ENCODE assay signal across 8 cellular contexts in genomic region chr17:19004601-19005441, GRCh38. TPM values are rescaled to one million over a fixed set of nuclear protein-coding genes. Genes with fewer than 3 reads are reported as not detected.
A peak's percentile ranks its signal among the peaks of the same experiment; 100 is the strongest.
DNase-seq lines count a peak whose midpoint lies in the region; ATAC-seq, FAIRE-seq and TF ChIP-seq lines count a peak whose summit lies in the region.

FAM83G (minus strand) TSS chr17:19004764; CDS start chr17:19004041, 723 bp downstream.

- TF ChIP-seq CTCF in adrenal gland (IDR thresholded peaks at IDR 0.05): no peak
- TF ChIP-seq CTCF in hepatocyte (IDR thresholded peaks at IDR 0.05; ENCODE audit: poor library complexity): no peak

- peak within 1 kb of the TSS in 2 of 4 donors; percentile 43 to 89 for H3K4me3 ChIP-seq in adrenal gland
- H3K4me3 ChIP-seq in hepatocyte: peak within 1 kb of the TSS; percentile 94
- H3K4me3 ChIP-seq in small intestine (ENCODE audit: low read depth in 1 of 2, low read length in 2 of 2): peak within 1 kb of the TSS; percentile 32 to 65

- H2AFZ ChIP-seq in hepatocyte: peak within 1 kb of the TSS; percentile 63

- H3K79me2 ChIP-seq in hepatocyte: peaks cover 32% of the 10 kb centered on the region

- H3K4me1 Mint-ChIP-seq in T-cell: peaks cover 28 to 39% (median 31%) of the 10 kb centered on the region in 3 donors

- intact Hi-C loops in adrenal gland (cut with DNase I): no loop called here

- H3K27ac Mint-ChIP-seq in T-cell: peak within 1 kb of the TSS; percentile 87 to 92

- peak; percentile 65 for ATAC-seq in GM19452 (IDR thresholded peaks at IDR 0.05; ENCODE audit: unreplicated experiment)
- ATAC-seq in T-cell (replicated peaks in 1 of 4): peak; percentile 83 to 87 (median 85)
- no peak for ATAC-seq in GM21515 (IDR thresholded peaks at IDR 0.05; ENCODE audit: unreplicated experiment)

- FAIRE-seq in HTR-8/SVneo (lab: Jason Lieb, UNC): peak; percentile 99
- FAIRE-seq in small intestine (lab: Jason Lieb, UNC): no peak

- DNase-seq in CD1c-positive myeloid dendritic cell (ENCODE audit: extremely low spot score) (peak; percentile 84), HTR-8/SVneo (ENCODE audit: insufficient read length, low spot score) (peak; percentile 90), T-cell (peak; percentile 59 to 93 (median 74)), adrenal gland (peak; percentile 85 to 91 (median 88)), hepatocyte (ENCODE audit: low spot score) (peak; percentile 93), small intestine (peak; percentile 89)

- peaks cover 17% of the 10 kb centered on the region for H4K20me1 ChIP-seq in hepatocyte (ENCODE audit: insufficient read depth, poor library complexity, severe bottlenecking)

- POLR2A ChIA-PET in T-cell (lab: Charles Lee): no interaction called here

- peaks cover 5% of the 10 kb centered on the region for H3K36me3 Mint-ChIP-seq in T-cell

- peak; percentile 32 to 74 for TF ChIP-seq POLR2A in adrenal gland (IDR thresholded peaks at IDR 0.05)

- peak within 1 kb of the TSS; percentile 82 to 89 (median 83) for H3K4me3 Mint-ChIP-seq in T-cell

- no peaks in the 10 kb centered on the region for H3K27me3 Mint-ChIP-seq in T-cell

- H3K27ac ChIP-seq in adrenal gland (peak within 1 kb of the TSS in 3 of 5 donors; percentile 7 to 72 (median 55)), hepatocyte (peak within 1 kb of the TSS; percentile 98), small intestine (ENCODE audit: low read depth in 1 of 2, low read length in 1 of 2) (peak within 1 kb of the TSS; percentile 90)

- peak within 1 kb of the TSS; percentile 97 for H3K4me2 ChIP-seq in hepatocyte

- no peaks in the 10 kb centered on the region for H3K9me3 ChIP-seq in adrenal gland (replicated peaks in 1 of 3)
- H3K9me3 ChIP-seq in hepatocyte (ENCODE audit: low read depth): no peaks in the 10 kb centered on the region
- no peaks in the 10 kb centered on the region for H3K9me3 ChIP-seq in small intestine (ENCODE audit: control insufficient read depth, low read depth)

- no peaks in the 10 kb centered on the region for H3K9me3 Mint-ChIP-seq in T-cell

- CTCF ChIA-PET in T-cell (lab: Charles Lee): interaction anchor here in 1 of 2 donors (1.5 kb wide), 1 partner anchor 44 kb away, joined by 3 read pairs; no protein-coding TSS in a partner anchor

- peaks cover 12 to 13% of the 10 kb centered on the region in 2 donors for H3K4me1 ChIP-seq in adrenal gland (replicated peaks in 1 of 2)
- H3K4me1 ChIP-seq in hepatocyte (ENCODE audit: insufficient read depth): peaks cover 35% of the 10 kb centered on the region
- H3K4me1 ChIP-seq in small intestine (ENCODE audit: control insufficient read depth in 2 of 2, insufficient read depth in 1 of 2, low read depth in 1 of 2, low read length in 1 of 2): no peaks in the 10 kb centered on the region

- no peaks in the 10 kb centered on the region for H3K36me3 ChIP-seq in adrenal gland (replicated peaks in 1 of 2)
- H3K36me3 ChIP-seq in hepatocyte (replicated peaks; ENCODE audit: insufficient read depth, low read depth): no peaks in the 10 kb centered on the region
- H3K36me3 ChIP-seq in small intestine (ENCODE audit: control insufficient read depth in 2 of 2, insufficient read depth in 2 of 2, low read length in 2 of 2): no peaks in the 10 kb centered on the region

- no peaks in the 10 kb centered on the region for H3K9me2 ChIP-seq in hepatocyte (replicated peaks; ENCODE audit: insufficient read depth)

- WGBS in adrenal gland, 4 donors: 15 to 65% (median 27%) methylated on average over 3 to 62 of the region's 62 CpGs
- WGBS in hepatocyte (ENCODE audit: low lambda C conversion rate, missing lambda C conversion rate): 21% methylated on average over 40 of the region's 62 CpGs
- 12 to 15% (median 14%) methylated on average over 38 to 62 of the region's 62 CpGs for WGBS in small intestine, 3 donors

- H3K27me3 ChIP-seq in adrenal gland (no peaks in the 10 kb centered on the region), hepatocyte (no peaks in the 10 kb centered on the region), small intestine (ENCODE audit: control insufficient read depth in 2 of 2, insufficient read depth in 2 of 2, low read length in 2 of 2) (no peaks in the 10 kb centered on the region)

RNA-seq across cellular contexts. Expression of gene FAM83G, which starts in this region (rescaled TPM):
- 10 to 100 TPM in 3 of 5 donors, 1 to 10 TPM in 2; 4.9 to 23.3 (median 20.8) TPM for total RNA-seq in T-cell
- total RNA-seq in adrenal gland: 1 to 10 TPM; 2.6 to 7.3 (median 4.6) TPM
- 1 to 10 TPM; 1.8 to 3.5 (median 2.5) TPM for polyA plus RNA-seq in adrenal gland
- total RNA-seq in hepatocyte: 19.3 and 25.4 TPM in 2 replicates
- polyA plus RNA-seq in hepatocyte: 13.9 and 14.7 TPM in 2 replicates
- polyA plus RNA-seq in small intestine: 10 to 100 TPM; 17.1 to 37.3 (median 23.0) TPM
